ENCODE assay signal across 25 cellular contexts in genomic region chr1:185062710-185063370, GRCh38. TPM values are rescaled to one million over a fixed set of nuclear protein-coding genes. Genes with fewer than 3 reads are reported as not detected.
DNase-seq lines count a peak whose midpoint lies in the region; ATAC-seq, FAIRE-seq and TF ChIP-seq lines count a peak whose summit lies in the region.
"Had no signal": no experiment of that assay in that cellular context is flagged by ENCODE, and none has a peak within 500 bp of the region (broad histone marks: within the 10 kb centered on the region; RNA-seq: fewer than 3 reads in every experiment).

No MANE protein-coding gene starts in this region.

- 43 to 45% methylated on average over 1 of the region's 1 CpG for WGBS in GM23248 (ENCODE audit: low coverage in 1 of 2, low lambda C conversion rate in 2 of 2, missing lambda C conversion rate in 2 of 2), 2 experiments
- whole genome bisulfite sequencing in pancreas, 2 donors = 89 to 92% methylated on average over 1 of the region's 1 CpG

- H2AFZ ChIP-seq in GM23248 (no peak overlapping the region), OCI-LY3 (ENCODE audit: low read depth, low read length) (no peak overlapping the region)

- H3K9me2 ChIP-seq in GM23248 (ENCODE audit: insufficient read depth) = no peaks in the 10 kb centered on the region

- ATAC-seq in HG02884 (IDR thresholded peaks at IDR 0.05; ENCODE audit: unreplicated experiment) (no peak), HG02852 (IDR thresholded peaks at IDR 0.05; ENCODE audit: unreplicated experiment) (no peak), pancreas (no peak)
- ATAC-seq: sciatic nerve had no signal

- H4K20me1 ChIP-seq in GM23248 (ENCODE audit: insufficient read depth) (no peaks in the 10 kb centered on the region; the same call in 1 of the 2 replicates), OCI-LY3 (ENCODE audit: insufficient read depth, low read length) (peaks cover 59% of the 10 kb centered on the region)

- peaks cover 5% of the 10 kb centered on the region; the same call in 1 of the 2 replicates for H3F3A ChIP-seq in GM23248 (ENCODE audit: insufficient read depth)

- in situ Hi-C loops in GM23248 (cut with MboI) = no loop called here

- intact Hi-C loops in pancreas (cut with DNase I) = no loop called here

- H3K4me3 ChIP-seq in GM23248 (no peak overlapping the region), OCI-LY3 (ENCODE audit: low read length) (no peak overlapping the region), fibroblast of villous mesenchyme (ENCODE audit: low read depth, low read length) (no peak overlapping the region), pancreas (no peak overlapping the region)
- H3K4me3 ChIP-seq: SJSA1, tibial nerve had no signal

- H3K4me1 ChIP-seq in GM23248 (ENCODE audit: insufficient read depth) (peaks cover 12% of the 10 kb centered on the region), OCI-LY3 (ENCODE audit: low read length) (peaks cover 43% of the 10 kb centered on the region), pancreas (peaks cover 5 to 23% (median 7%) of the 10 kb centered on the region in 3 donors)
- H3K4me1 ChIP-seq: SJSA1 had no signal

- peaks cover 100% of the 10 kb centered on the region for H3K79me2 ChIP-seq in GM23248 (ENCODE audit: insufficient read depth)
- H3K79me2 ChIP-seq in OCI-LY3 (ENCODE audit: low read length) = peaks cover 96% of the 10 kb centered on the region

- peaks cover 4% of the 10 kb centered on the region for H3K9me3 ChIP-seq in GM23248 (ENCODE audit: low read depth)
- no peaks in the 10 kb centered on the region for H3K9me3 ChIP-seq in OCI-LY3 (ENCODE audit: insufficient read depth, low read length)
- no peaks in the 10 kb centered on the region for H3K9me3 ChIP-seq in pancreas
- H3K9me3 ChIP-seq: tibial nerve had no signal

- no peak for FAIRE-seq in pancreas (lab: Jason Lieb, UNC)
- FAIRE-seq: H1, keratinocyte had no signal

- H3K36me3 ChIP-seq in GM23248 (ENCODE audit: low read depth) (no peaks in the 10 kb centered on the region), OCI-LY3 (replicated peaks; ENCODE audit: low read depth, low read length) (peaks cover 7% of the 10 kb centered on the region), pancreas (no peaks in the 10 kb centered on the region)
- H3K36me3 ChIP-seq: tibial nerve had no signal

- H3K27ac ChIP-seq in GM23248 (no peak overlapping the region), OCI-LY3 (ENCODE audit: low read length) (no peak overlapping the region), pancreas (no peak overlapping the region)
- H3K27ac ChIP-seq: C4-2B, epithelial cell of prostate, SJSA1, tibial nerve had no signal

- no peak overlapping the region for H3K9ac ChIP-seq in GM23248
- no peak overlapping the region for H3K9ac ChIP-seq in OCI-LY3 (ENCODE audit: low read length)

- no peaks in the 10 kb centered on the region for H3K27me3 ChIP-seq in GM23248 (replicated peaks; ENCODE audit: insufficient read depth)
- H3K27me3 ChIP-seq in OCI-LY3 (ENCODE audit: low read depth, low read length) = no peaks in the 10 kb centered on the region
- no peaks in the 10 kb centered on the region for H3K27me3 ChIP-seq in pancreas
- H3K27me3 ChIP-seq: SJSA1, tibial nerve had no signal

- peak; percentile 14 for DNase-seq in EH (ENCODE audit: low read depth)
- peak; percentile 38 for DNase-seq in GM23248
- DNase-seq in fibroblast of villous mesenchyme (ENCODE audit: low read depth) = peak; percentile 29
- no peak for DNase-seq in SW 1271 (lab: John Stamatoyannopoulos, UW)
- DNase-seq in pancreas = no peak
- DNase-seq: activated CD4-positive, alpha-beta T cell treated with anti-CD3 and anti-CD28 coated beads for 48 hours; activated T-cell treated with anti-CD3 and anti-CD28 coated beads, Interleukin-2, amount 50 U/mL, for 48 hours; anterior cingulate cortex; DMS79 treated with DMSO at 0.1 percent for 48 hours; head of caudate nucleus; midbrain; NCI-H1417; occipital lobe; stimulated activated CD4-positive, alpha-beta T cell treated with anti-CD3 and anti-CD28 coated beads, Interleukin-2, amount 100 ng/mL, for 24 hours; T1000 had no signal

- TF ChIP-seq CTCF in OCI-LY3 (IDR thresholded peaks at IDR 0.05; ENCODE audit: low read depth, low read length) = no peak
- no peak for TF ChIP-seq CTCF in fibroblast of villous mesenchyme (IDR thresholded peaks at IDR 0.05; ENCODE audit: insufficient read depth, low read depth, low read length)
- no peak for TF ChIP-seq CTCF in pancreas (IDR thresholded peaks at IDR 0.05)

- H3K4me2 ChIP-seq in GM23248 (ENCODE audit: unreplicated experiment) (peak overlapping the region; percentile 30), OCI-LY3 (ENCODE audit: low read length) (peak overlapping the region; percentile 46)

RNA-seq across cellular contexts. Expression of gene RNF2, which starts 17.5 kb away (rescaled TPM):
- total RNA-seq in GM23248 (2014; rRNA removed; shearing (Covaris generic)) = 13.8 and 18.2 TPM in 2 replicates
- polyA plus RNA-seq in GM23248 (2016; fragmentation: Nextera tagmentation; extraction: Ambion mirVana) = 16.7 and 19.6 TPM in 2 replicates
- total RNA-seq in fibroblast of villous mesenchyme = 20.6 and 27.2 TPM in 2 replicates
- total RNA-seq in pancreas = 10 to 100 TPM in 2 of 6 donors, 1 to 10 TPM in 4; 5.6 to 12.7 (median 8.9) TPM
- polyA plus RNA-seq in pancreas = 1 to 10 TPM; 2.2 to 5.4 TPM

Comparison
In these comparisons a context has a peak if more than half of its experiments do, and no peak if none do; other contexts are left out.
1. DNase-seq: peak in EH (single experiment), GM23248 (single experiment) and fibroblast of villous mesenchyme (single experiment); none in SW 1271 (0 of 2) and pancreas (0 of 6).